Comparison of ENCODE assay signal across 19 cellular contexts in genomic region chr7:1599571-1600395, GRCh38. TPM values are rescaled to one million over a fixed set of nuclear protein-coding genes. Genes with fewer than 3 reads are reported as not detected.
A peak's percentile ranks its signal among the peaks of the same experiment; 100 is the strongest.
DNase-seq lines count a peak whose midpoint lies in the region; ATAC-seq, FAIRE-seq and TF ChIP-seq lines count a peak whose summit lies in the region.
"Had no signal": no experiment of that assay in that cellular context is flagged by ENCODE, and none has a peak within 500 bp of the region (broad histone marks: within the 10 kb centered on the region; RNA-seq: fewer than 3 reads in every experiment).

No MANE protein-coding gene starts in this region.

- no peaks in the 10 kb centered on the region for H3F3A ChIP-seq in SK-N-SH (replicated peaks; ENCODE audit: insufficient read depth)

- H3K9me1 ChIP-seq in K562 (ENCODE audit: control insufficient read depth, insufficient read depth, low read length): peaks cover 2% of the 10 kb centered on the region

- peaks cover 11% of the 10 kb centered on the region for H3K27me3 Mint-ChIP-seq in progenitor cell of endocrine pancreas

- H3K9me3 Mint-ChIP-seq in progenitor cell of endocrine pancreas (ENCODE audit: low read depth): no peaks in the 10 kb centered on the region
- H3K9me3 Mint-ChIP-seq: CD8-positive, alpha-beta T cell had no signal

- FAIRE-seq in K562 (lab: Jason Lieb, UNC): no peak
- FAIRE-seq: G401.6, GM12891 had no signal

- TF ChIP-seq EP300 in SK-N-SH (IDR thresholded peaks at IDR 0.05; ENCODE audit: borderline replicate concordance in 1 of 2, low read depth in 1 of 2, low read length in 1 of 2) (no peak), K562 (IDR thresholded peaks at IDR 0.05; ENCODE audit: low read length) (no peak)

- H3K27me3 ChIP-seq in SK-N-SH (ENCODE audit: insufficient read depth): peaks cover 45% of the 10 kb centered on the region
- peaks cover 65 to 92% of the 10 kb centered on the region in 2 experiments for H3K27me3 ChIP-seq in K562 (ENCODE audit: control insufficient read depth in 2 of 2, insufficient read depth in 2 of 2, low read length in 2 of 2)

- H3K4me3 Mint-ChIP-seq in progenitor cell of endocrine pancreas (ENCODE audit: low read depth): no peak overlapping the region
- H3K4me3 Mint-ChIP-seq: CD8-positive, alpha-beta T cell had no signal

- H3K9me2 ChIP-seq in SK-N-SH: no peaks in the 10 kb centered on the region

- WGBS in SK-N-SH (ENCODE audit: low lambda C conversion rate): 72% methylated on average over 32 of the region's 32 CpGs
- WGBS in K562 (ENCODE audit: insufficient coverage, low coverage, missing lambda C conversion rate): 5% methylated on average over 29 of the region's 32 CpGs

- H3K79me2 ChIP-seq in SK-N-SH (ENCODE audit: insufficient read depth): no peaks in the 10 kb centered on the region
- no peaks in the 10 kb centered on the region for H3K79me2 ChIP-seq in K562 (ENCODE audit: control insufficient read depth, insufficient read depth, low read length)

- BruUV-seq in K562 (replicated peaks; lab: Mats Ljungman, UMichigan): no TSS peak

- H3K4me1 ChIP-seq in SK-N-SH (ENCODE audit: control insufficient read depth in 1 of 2, insufficient read depth in 2 of 2, low read depth in 1 of 2, low read length in 1 of 2) (peaks cover 0 to 62% of the 10 kb centered on the region in 2 experiments; a peak in 1 of 4 replicates), K562 (replicated peaks in 1 of 2; ENCODE audit: control insufficient read depth in 2 of 2, insufficient read depth in 2 of 2, low read length in 2 of 2) (peaks cover 0 to 25% of the 10 kb centered on the region in 2 experiments; a peak in 3 of 5 replicates)
- H3K4me1 ChIP-seq: HAP-1 had no signal

- no peaks in the 10 kb centered on the region for H3K9me3 ChIP-seq in SK-N-SH
- H3K9me3 ChIP-seq in K562 (replicated peaks; ENCODE audit: control insufficient read depth, insufficient read depth, low read depth, low read length): no peaks in the 10 kb centered on the region; the same call in 1 of the 2 replicates
- H3K9me3 ChIP-seq: HAP-1 had no signal

- intact Hi-C loops in K562 (cut with micrococcal nuclease): no loop called here

- H3K36me3 Mint-ChIP-seq in progenitor cell of endocrine pancreas (ENCODE audit: insufficient read depth): no peaks in the 10 kb centered on the region
- H3K36me3 Mint-ChIP-seq: CD8-positive, alpha-beta T cell had no signal

- no peak for TF ChIP-seq POLR2A in K562 (conservative IDR thresholded peaks at IDR 0.05)

- DNase-seq in SK-N-SH: peak; percentile 62
- peak; percentile 26 for DNase-seq in D341Med (ENCODE audit: low spot score)
- DNase-seq in K562 (ENCODE audit: extremely low read depth in 1 of 4, low spot score in 3 of 4): no peak
- DNase-seq in progenitor cell of endocrine pancreas (ENCODE audit: low spot score, unreplicated experiment): no peak
- DNase-seq in NCI-H1048 (lab: John Stamatoyannopoulos, UW): no peak
- DNase-seq: Calu3; CD8-positive, alpha-beta T cell; DMS 273 treated with DMSO at 0.1 percent for 48 hours; DMS53; GOT3 had no signal

- POLR2A ChIA-PET in SK-N-SH (lab: Yijun Ruan, JAX): interaction anchor here (0.6 to 2.1 kb wide), 6 partner anchors 10 to 64 kb away, joined by 3 to 6 read pairs (median 4); no protein-coding TSS in a partner anchor
- POLR2A ChIA-PET in K562 (lab: Yijun Ruan, JAX): no interaction called here

- TF ChIP-seq RAD21 in SK-N-SH (IDR thresholded peaks at IDR 0.05; ENCODE audit: low read length): no peak
- TF ChIP-seq RAD21 in K562 (CRISPR knock-in tag; conservative IDR thresholded peaks at IDR 0.05 in 1 of 2, IDR thresholded peaks at IDR 0.05 in 1 of 2): no peak

- H3K9ac ChIP-seq in SK-N-SH (no peak overlapping the region), K562 (ENCODE audit: insufficient read depth in 1 of 2, low read depth in 2 of 2, low read length in 2 of 2) (0 out of 4 replicates have a peak overlapping the region, but pooled peaks of 1 of the 2 experiments have one; percentile 20)
- H3K9ac ChIP-seq: BLaER1 treated with 17β-estradiol and CSF1 and Interleukin-3, amounts not matched to agents 10 nM and 100 nM had no signal

- H3K36me3 ChIP-seq in SK-N-SH (replicated peaks in 1 of 2; ENCODE audit: control insufficient read depth in 1 of 2, insufficient read depth in 2 of 2, low read length in 1 of 2): no peaks in the 10 kb centered on the region
- H3K36me3 ChIP-seq in K562 (ENCODE audit: control insufficient read depth, insufficient read depth, low read length): no peaks in the 10 kb centered on the region
- H3K36me3 ChIP-seq: BLaER1 treated with 17β-estradiol and CSF1 and Interleukin-3, amounts not matched to agents 10 nM and 100 nM; HAP-1 had no signal

- in situ Hi-C loops in K562 (cut with MboI): no loop called here

- no peak for TF ChIP-seq CTCF in SK-N-SH (IDR thresholded peaks at IDR 0.05)
- TF ChIP-seq CTCF in K562 (IDR thresholded peaks at IDR 0.05 in 2 of 3, conservative IDR thresholded peaks at IDR 0.05 in 1 of 3; ENCODE audit: insufficient read depth in 2 of 3, low read depth in 1 of 3, low read length in 3 of 3): no peak
- TF ChIP-seq CTCF in progenitor cell of endocrine pancreas (IDR thresholded peaks at IDR 0.05; ENCODE audit: unreplicated experiment): no peak

- no peak for ATAC-seq in SK-N-SH treated with all-trans-retinoic acid at 6 μM for 48 hours
- ATAC-seq in K562: no peak
- ATAC-seq in HG02623 (IDR thresholded peaks at IDR 0.05; ENCODE audit: unreplicated experiment): no peak
- no peak for ATAC-seq in GM18867 (IDR thresholded peaks at IDR 0.05; ENCODE audit: unreplicated experiment)
- ATAC-seq: CD8-positive, alpha-beta T cell had no signal

- peak overlapping the region; percentile 29 for H3K27ac Mint-ChIP-seq in progenitor cell of endocrine pancreas
- H3K27ac Mint-ChIP-seq: CD8-positive, alpha-beta T cell had no signal

- no peak overlapping the region; a peak in 1 of 4 replicates for H3K4me3 ChIP-seq in SK-N-SH (ENCODE audit: low read depth in 2 of 2, low read length in 1 of 2)
- H3K4me3 ChIP-seq in K562: no peak overlapping the region
- H3K4me3 ChIP-seq: BLaER1 treated with 17β-estradiol and CSF1 and Interleukin-3, amounts not matched to agents 10 nM and 100 nM; HAP-1 had no signal

- H3K27ac ChIP-seq in SK-N-SH (ENCODE audit: low read depth in 2 of 2, low read length in 1 of 2): peak overlapping the region in 1 of 2 experiments; percentile 51; a peak in 1 of 4 replicates
- no peak overlapping the region for H3K27ac ChIP-seq in K562 (ENCODE audit: extremely low read depth, low read depth, low read length)
- H3K27ac ChIP-seq: 22Rv1; BLaER1 treated with 17β-estradiol and CSF1 and Interleukin-3, amounts not matched to agents 10 nM and 100 nM had no signal

- CTCF ChIA-PET in SK-N-SH (lab: Yijun Ruan, JAX): interaction anchor here (0.8 to 4.7 kb wide), 6 partner anchors 8 to 40 kb away, joined by 3 to 19 read pairs (median 3); no protein-coding TSS in a partner anchor
- CTCF ChIA-PET in K562 (lab: Yijun Ruan, JAX; ENCODE audit: low intra/inter-chr PET ratio): no interaction called here

- H2AFZ ChIP-seq in SK-N-SH (ENCODE audit: low read depth) (no peak overlapping the region), K562 (ENCODE audit: low read depth, low read length) (no peak overlapping the region)

- no peaks in the 10 kb centered on the region for H3K4me1 Mint-ChIP-seq in progenitor cell of endocrine pancreas (ENCODE audit: low read depth)

- no peak overlapping the region for H3K4me2 ChIP-seq in SK-N-SH
- H3K4me2 ChIP-seq in K562 (ENCODE audit: insufficient read depth, low read length): no peak overlapping the region
- H3K4me2 ChIP-seq: BLaER1 treated with 17β-estradiol and CSF1 and Interleukin-3, amounts not matched to agents 10 nM and 100 nM had no signal

- H4K20me1 ChIP-seq in SK-N-SH (ENCODE audit: insufficient read depth) (no peaks in the 10 kb centered on the region), K562 (replicated peaks; ENCODE audit: control insufficient read depth, insufficient read depth, low read length) (peaks cover 9% of the 10 kb centered on the region)

RNA-seq across cellular contexts. Expression of gene PSMG3, which starts 30.0 kb away (rescaled TPM):
- polyA plus RNA-seq in SK-N-SH (2012; rRNA removed): 106 and 109 TPM in 2 replicates
- polyA plus RNA-seq in SK-N-SH (2012; cell fraction: cytosol; rRNA removed): 71.7 and 94.8 TPM in 2 replicates
- 82.8 and 87.7 TPM in 2 replicates for polyA plus RNA-seq in SK-N-SH (2012; cell fraction: nucleus; rRNA removed)
- 26.2 and 74.4 TPM in 2 replicates for total RNA-seq in K562 (2011; cell fraction: chromatin; rRNA removed; ENCODE audit: low replicate concordance)
- total RNA-seq in K562 (2011; cell fraction: nucleolus; rRNA removed): 89.7 and 92.9 TPM in 2 replicates
- total RNA-seq in K562 (2011; cell fraction: nucleoplasm; rRNA removed): 63.3 and 66.8 TPM in 2 replicates
- 122 and 132 TPM in 2 replicates for total RNA-seq in K562 (2014; rRNA removed)
- total RNA-seq in K562 (2014; rRNA removed; fragmentation: Illumina TruSeq; extraction: Trizol): 46.5 and 57.2 TPM in 2 replicates
- total RNA-seq in K562 (2015; rRNA removed; fragmentation: Illumina TruSeq; extraction: Trizol): 81.5 and 83.4 TPM in 2 replicates
- total RNA-seq in K562 (2021): 77.3 and 80.1 TPM in 2 replicates
- 93.6 and 96.3 TPM in 2 replicates for polyA plus RNA-seq in K562 (2011; rRNA removed)
- polyA plus RNA-seq in K562 (2011; cell fraction: cytosol; rRNA removed): 110 and 136 TPM in 2 replicates
- polyA plus RNA-seq in K562 (2011; cell fraction: nucleus; rRNA removed): 144 and 158 TPM in 2 replicates
- polyA plus RNA-seq in K562 (2012): 65.4 and 71.5 TPM in 2 replicates
- 54.0 and 64.6 TPM in 2 replicates for polyA plus RNA-seq in K562 (2014; fragmentation: Illumina TruSeq; extraction: Trizol)
- polyA plus RNA-seq in K562 (2014; fragmentation: Nextera tagmentation; extraction: Ambion mirVana): 10 to 100 TPM; 34.8 to 55.3 TPM
- polyA plus RNA-seq in K562 (2014; rRNA removed): 121 and 136 TPM in 2 replicates
- polyA minus RNA-seq in K562 (2011; rRNA and poly(A)+ RNA removed): 20.1 and 30.9 TPM in 2 replicates
- polyA minus RNA-seq in K562 (2011; cell fraction: cytosol; rRNA and poly(A)+ RNA removed): 22.6 and 24.3 TPM in 2 replicates
- polyA minus RNA-seq in K562 (2011; cell fraction: nucleus; rRNA and poly(A)+ RNA removed): 12.3 and 13.9 TPM in 2 replicates
- total RNA-seq in progenitor cell of endocrine pancreas: 29.1 and 32.1 TPM in 2 replicates

RNA-seq across cellular contexts. Expression of gene TMEM184A, which starts 43.8 kb away (rescaled TPM):
- polyA plus RNA-seq in SK-N-SH (2012; rRNA removed) (1.5 and 1.8 TPM in 2 replicates), K562 (2011; rRNA removed) (0.10 and 0.20 TPM in 2 replicates), K562 (2014; fragmentation: Illumina TruSeq; extraction: Trizol) (not detected in 2 replicates), K562 (2014; fragmentation: Nextera tagmentation; extraction: Ambion mirVana) (not detected), K562 (2014; rRNA removed) (not detected in 2 replicates)
- 0.43 and 0.46 TPM in 2 replicates for polyA plus RNA-seq in SK-N-SH (2012; cell fraction: cytosol; rRNA removed)
- 6.5 and 6.7 TPM in 2 replicates for polyA plus RNA-seq in SK-N-SH (2012; cell fraction: nucleus; rRNA removed)
- total RNA-seq in K562 (2011; cell fraction: chromatin; rRNA removed; ENCODE audit: low replicate concordance): 0.32 and 2.6 TPM in 2 replicates
- total RNA-seq in K562 (2011; cell fraction: nucleolus; rRNA removed): 0.66 and 1.5 TPM in 2 replicates
- 0.29 and 1.8 TPM in 2 replicates for total RNA-seq in K562 (2011; cell fraction: nucleoplasm; rRNA removed)
- total RNA-seq in K562 (2014; rRNA removed) (0.18 TPM in 1 of 2 replicates, not detected in the other), K562 (2014; rRNA removed; fragmentation: Illumina TruSeq; extraction: Trizol) (not detected in 2 replicates), K562 (2015; rRNA removed; fragmentation: Illumina TruSeq; extraction: Trizol) (not detected in 2 replicates), K562 (2021) (0.11 and 0.31 TPM in 2 replicates), progenitor cell of endocrine pancreas (7.4 and 8.6 TPM in 2 replicates)
- 0.12 and 0.72 TPM in 2 replicates for polyA plus RNA-seq in K562 (2011; cell fraction: cytosol; rRNA removed)
- polyA plus RNA-seq in K562 (2011; cell fraction: nucleus; rRNA removed): 0.53 and 1.7 TPM in 2 replicates
- 0.04 and 0.12 TPM in 2 replicates for polyA plus RNA-seq in K562 (2012)
- 0.14 and 0.15 TPM in 2 replicates for polyA minus RNA-seq in K562 (2011; rRNA and poly(A)+ RNA removed)
- polyA minus RNA-seq in K562 (2011; cell fraction: cytosol; rRNA and poly(A)+ RNA removed): 0.19 and 0.27 TPM in 2 replicates
- polyA minus RNA-seq in K562 (2011; cell fraction: nucleus; rRNA and poly(A)+ RNA removed): 0.89 and 1.1 TPM in 2 replicates
- total RNA-seq: A673; CD8-positive, alpha-beta T cell had no signal

Comparison
In these comparisons a context has a peak if more than half of its experiments do, and no peak if none do; other contexts are left out.
1. DNase-seq: peak in SK-N-SH (single experiment) and D341Med (single experiment); none in K562 (0 of 4), progenitor cell of endocrine pancreas (single experiment) and NCI-H1048 (single experiment).
2. Of the 27 proteins assayed by ChIP-seq in both K562 and SK-N-SH: peak only in K562: NFIC; only in SK-N-SH: none; in both: none; in neither: 26.